In the genomic region with DNA sequence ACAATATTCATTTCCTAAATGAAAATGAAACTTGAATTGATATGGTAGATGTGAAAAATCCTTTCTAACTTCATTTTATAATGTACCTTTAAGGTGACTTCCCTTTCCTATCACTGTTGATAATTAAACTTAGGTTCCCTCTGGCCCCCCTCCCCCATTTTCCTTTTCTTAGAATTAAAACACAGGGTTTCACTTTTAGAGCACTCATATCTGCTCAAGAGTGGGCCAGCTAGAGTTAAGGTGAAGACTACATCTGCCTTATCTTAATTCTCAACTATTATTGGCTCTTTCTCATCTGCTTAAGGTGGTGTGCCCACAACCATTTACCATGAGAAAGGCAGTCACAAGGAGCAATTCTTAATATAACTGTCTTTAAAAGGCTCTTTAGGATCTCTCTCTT, we compare ENCODE assay signal across 26 cellular contexts. TPM values are rescaled to one million over a fixed set of nuclear protein-coding genes. Genes with fewer than 3 reads are reported as not detected.
DNase-seq lines count a peak whose midpoint lies in the region; ATAC-seq and TF ChIP-seq lines count a peak whose summit lies in the region.
"Had no signal": no experiment of that assay in that cellular context is flagged by ENCODE, and none has a peak within 500 bp of the region (broad histone marks: within the 10 kb centered on the region; RNA-seq: fewer than 3 reads in every experiment).

No MANE protein-coding gene starts in this region.

- TF ChIP-seq POLR2A in spleen (IDR thresholded peaks at IDR 0.05): no peak

- peak overlapping the region; percentile 20 to 37 for H3K27ac Mint-ChIP-seq in natural killer cell
- peak overlapping the region in 1 of 2 donors; percentile 47 for H3K27ac Mint-ChIP-seq in natural killer cell treated with Interleukin-12 subunit alpha and Interleukin-12 subunit beta and Interleukin-15 and Interleukin-18, amount 100 ng/mL, for 72 hours
- H3K27ac Mint-ChIP-seq: activated naive CD8-positive, alpha-beta T cell; dendritic cell treated with granulocyte-macrophage colony-stimulating factor and Interleukin-4, amounts not matched to agents 40 ng/mL and 50 ng/mL, for 4 days had no signal

- no peak overlapping the region for H3K4me3 Mint-ChIP-seq in natural killer cell
- no peak overlapping the region for H3K4me3 Mint-ChIP-seq in natural killer cell treated with Interleukin-12 subunit alpha and Interleukin-12 subunit beta and Interleukin-15 and Interleukin-18, amount 100 ng/mL, for 72 hours
- H3K4me3 Mint-ChIP-seq: activated naive CD8-positive, alpha-beta T cell; brain; dendritic cell treated with granulocyte-macrophage colony-stimulating factor and Interleukin-4, amounts not matched to agents 40 ng/mL and 50 ng/mL, for 4 days had no signal

- DNase-seq in natural killer cell: no peak
- DNase-seq in natural killer cell treated with Interleukin-12 subunit alpha and Interleukin-12 subunit beta and Interleukin-15 and Interleukin-18, amount 100 ng/mL, for 72 hours (ENCODE audit: low spot score): no peak
- DNase-seq in OCI-M1 (lab: John Stamatoyannopoulos, UW): peak; percentile 17
- no peak for DNase-seq in left lobe of liver (ENCODE audit: low spot score)
- DNase-seq in spleen: no peak
- no peak for DNase-seq in cerebellum (ENCODE audit: low spot score)
- no peak for DNase-seq in NCI-H526 (lab: John Stamatoyannopoulos, UW)
- DNase-seq: activated CD4-positive, CD25-positive, alpha-beta regulatory T cell treated with anti-CD3 and anti-CD28 coated beads, Interleukin-2, amount 50 U/mL, for 72 hours; activated CD8-positive, alpha-beta memory T cell treated with anti-CD3 and anti-CD28 coated beads, Interleukin-2, amount 50 U/mL, for 4 hours; COR-L47; foreskin fibroblast; HCEC 1CT; hypothalamus; KBM-7; NCI-H1105; NCI-H2107; NCI-H69; stimulated activated CD4-positive, alpha-beta T cell treated with anti-CD3 and anti-CD28 coated beads, Interleukin-15, amount 100 ng/mL, for 24 hours; stimulated activated naive CD4-positive, alpha-beta T cell; trophoblast cell had no signal

- H3K27me3 ChIP-seq in spleen (replicated peaks in 1 of 7): no peaks in the 10 kb centered on the region
- H3K27me3 ChIP-seq: SJSA1 had no signal

- no peak for ATAC-seq in natural killer cell
- ATAC-seq in natural killer cell treated with Interleukin-12 subunit alpha and Interleukin-12 subunit beta and Interleukin-15 and Interleukin-18, amount 100 ng/mL, for 72 hours: no peak
- ATAC-seq in left lobe of liver: peak; percentile 14
- ATAC-seq in GM21381 (IDR thresholded peaks at IDR 0.05; ENCODE audit: unreplicated experiment): no peak

- H3K27ac ChIP-seq in spleen: peak overlapping the region in 3 of 8 donors; percentile 36 to 46 (median 43)
- H3K27ac ChIP-seq: HL-60, SJSA1 had no signal

- peaks cover 20 to 29% of the 10 kb centered on the region in 2 donors for H3K4me1 Mint-ChIP-seq in natural killer cell
- H3K4me1 Mint-ChIP-seq in natural killer cell treated with Interleukin-12 subunit alpha and Interleukin-12 subunit beta and Interleukin-15 and Interleukin-18, amount 100 ng/mL, for 72 hours (ENCODE audit: low read depth in 2 of 2): peaks cover 15 to 24% of the 10 kb centered on the region in 2 donors
- H3K4me1 Mint-ChIP-seq: brain had no signal

- H3K9me3 Mint-ChIP-seq in natural killer cell: no peaks in the 10 kb centered on the region
- no peaks in the 10 kb centered on the region for H3K9me3 Mint-ChIP-seq in natural killer cell treated with Interleukin-12 subunit alpha and Interleukin-12 subunit beta and Interleukin-15 and Interleukin-18, amount 100 ng/mL, for 72 hours
- H3K9me3 Mint-ChIP-seq: brain; dendritic cell treated with granulocyte-macrophage colony-stimulating factor and Interleukin-4, amounts not matched to agents 40 ng/mL and 50 ng/mL, for 4 days had no signal

- peaks cover 0 to 32% (median 12%) of the 10 kb centered on the region in 6 donors for H3K4me1 ChIP-seq in spleen
- H3K4me1 ChIP-seq: SJSA1 had no signal

- H3K36me3 Mint-ChIP-seq in natural killer cell: no peaks in the 10 kb centered on the region
- H3K36me3 Mint-ChIP-seq in natural killer cell treated with Interleukin-12 subunit alpha and Interleukin-12 subunit beta and Interleukin-15 and Interleukin-18, amount 100 ng/mL, for 72 hours: no peaks in the 10 kb centered on the region
- H3K36me3 Mint-ChIP-seq: brain had no signal

- no peak overlapping the region for H3K4me3 ChIP-seq in spleen
- H3K4me3 ChIP-seq: SJSA1 had no signal

- TF ChIP-seq CTCF in natural killer cell (IDR thresholded peaks at IDR 0.05) (no peak), spleen (IDR thresholded peaks at IDR 0.05 in 8 of 11, conservative IDR thresholded peaks at IDR 0.05 in 3 of 11) (no peak)

- intact Hi-C loops in natural killer cell (cut with micrococcal nuclease) (no loop called here), spleen (cut with DNase I; ENCODE audit: low total_unique reads) (no loop called here)

- no peaks in the 10 kb centered on the region for H3K36me3 ChIP-seq in spleen

- H3K27me3 Mint-ChIP-seq in natural killer cell (ENCODE audit: low read depth in 2 of 2): no peaks in the 10 kb centered on the region
- H3K27me3 Mint-ChIP-seq in natural killer cell treated with Interleukin-12 subunit alpha and Interleukin-12 subunit beta and Interleukin-15 and Interleukin-18, amount 100 ng/mL, for 72 hours: no peaks in the 10 kb centered on the region
- H3K27me3 Mint-ChIP-seq: activated naive CD8-positive, alpha-beta T cell; brain; dendritic cell treated with granulocyte-macrophage colony-stimulating factor and Interleukin-4, amounts not matched to agents 40 ng/mL and 50 ng/mL, for 4 days had no signal

- H3K9me3 ChIP-seq in spleen: no peaks in the 10 kb centered on the region
- H3K9me3 ChIP-seq: SJSA1 had no signal

RNA-seq across cellular contexts. Expression of gene LIN52, which starts 49.7 kb away (rescaled TPM):
- 10 to 100 TPM; 10.6 to 15.0 (median 12.8) TPM for total RNA-seq in natural killer cell
- total RNA-seq in natural killer cell treated with Interleukin-12 subunit alpha and Interleukin-12 subunit beta and Interleukin-15 and Interleukin-18, amount 100 ng/mL, for 72 hours: 10 to 100 TPM; 20.7 TPM
- 5.6 TPM for total RNA-seq in left lobe of liver
- total RNA-seq in spleen: 10 to 100 TPM in 3 of 7 donors, 1 to 10 TPM in 4; 6.4 to 11.3 (median 9.7) TPM
- 1 to 10 TPM; 4.0 to 7.0 (median 4.9) TPM for polyA plus RNA-seq in spleen
- total RNA-seq in cerebellum: 17.0 TPM

RNA-seq across cellular contexts. Expression of gene ALDH6A1, which starts 50.2 kb away (rescaled TPM):
- total RNA-seq in natural killer cell (1 to 10 TPM; 8.5 to 9.6 (median 9.5) TPM), left lobe of liver (327 TPM), spleen (10 to 100 TPM; 10.7 to 20.2 (median 12.2) TPM), cerebellum (50.2 TPM)
- total RNA-seq in natural killer cell treated with Interleukin-12 subunit alpha and Interleukin-12 subunit beta and Interleukin-15 and Interleukin-18, amount 100 ng/mL, for 72 hours: 10 to 100 TPM in 1 of 2 donors, 1 to 10 TPM in 1; 5.5 to 11.4 TPM
- 1 to 10 TPM; 2.3 to 4.3 (median 3.2) TPM for polyA plus RNA-seq in spleen
